Comparison of ENCODE assay signal across 1 cellular context in the genomic region with DNA sequence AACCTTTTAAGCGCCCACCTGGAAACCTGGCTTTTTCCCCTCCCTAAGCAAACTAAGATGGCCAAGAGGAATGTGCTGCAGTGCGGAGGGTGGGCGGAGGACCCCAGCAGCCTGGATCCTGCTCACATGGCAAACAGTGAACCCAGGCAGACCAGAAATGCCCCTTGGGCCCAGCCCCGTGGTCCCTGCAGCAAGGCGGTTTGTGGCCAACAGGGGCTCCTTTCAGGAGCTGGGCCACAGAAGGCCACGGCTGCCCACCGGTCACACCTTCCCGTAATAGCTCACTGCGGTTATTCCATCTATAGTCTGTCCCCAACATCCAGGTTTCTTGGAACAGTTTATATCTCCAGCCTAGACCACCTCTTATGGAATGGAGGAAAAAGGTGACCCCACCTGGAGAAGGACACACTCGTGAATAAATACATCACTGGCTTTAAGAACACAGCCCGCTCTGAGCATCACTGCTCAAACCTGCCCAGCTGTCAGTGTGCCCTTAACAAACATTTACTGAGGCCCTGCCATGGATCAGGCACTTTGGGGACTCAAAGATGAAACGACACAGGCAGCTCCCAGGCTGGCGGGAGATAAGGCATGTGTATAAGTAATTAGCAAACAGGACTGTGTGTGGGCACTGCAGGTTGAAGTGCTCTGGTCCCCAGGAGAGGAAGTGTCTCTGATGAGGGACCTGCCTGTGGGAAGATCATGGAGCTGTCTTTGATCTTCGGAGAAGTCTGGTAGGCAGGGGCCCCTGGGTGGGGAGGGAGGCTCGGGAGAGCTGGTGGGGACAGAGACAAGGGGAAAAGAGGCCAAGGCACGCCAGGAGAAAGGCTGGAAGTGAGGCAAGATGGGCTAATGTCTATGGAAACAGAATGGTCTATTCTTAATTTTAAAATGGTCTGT.
TF ChIP-seq lines count a peak whose summit lies in the region.

No MANE protein-coding gene starts in this region.

TF ChIP-seq in HepG2, 621 proteins besides CTCF, POLR2A, EP300 and RAD21 (continued from another document and continues in another):
- TF ChIP-seq NR2C2 (CRISPR knock-in tag; IDR thresholded peaks at IDR 0.05; ENCODE audit: borderline replicate concordance) (0 out of 2 replicates have a peak, but pooled peaks have one; percentile 34), ZNF605 (CRISPR knock-in tag; IDR thresholded peaks at IDR 0.05) (peak; percentile 89), ZBTB7B (CRISPR knock-in tag; IDR thresholded peaks at IDR 0.05) (peak; percentile 96), MLLT10 (CRISPR knock-in tag; IDR thresholded peaks at IDR 0.05) (no peak), EED (CRISPR knock-in tag; IDR thresholded peaks at IDR 0.05) (peak; percentile 73; the same call in 1 of the 2 replicates), GFI1 (CRISPR knock-in tag; IDR thresholded peaks at IDR 0.05; ENCODE audit: borderline replicate concordance) (peak; percentile 80), ZBTB20 (CRISPR knock-in tag; IDR thresholded peaks at IDR 0.05; ENCODE audit: borderline replicate concordance, low read depth) (peak; percentile 82; the same call in 1 of the 2 replicates), MXI1 (IDR thresholded peaks at IDR 0.05; ENCODE audit: borderline replicate concordance, low read depth, low read length) (peak; percentile 48; the same call in 1 of the 3 replicates), ZNF543 (CRISPR knock-in tag; IDR thresholded peaks at IDR 0.05) (peak; percentile 69; the same call in 1 of the 2 replicates), GTF3A (CRISPR knock-in tag; conservative IDR thresholded peaks at IDR 0.05) (0 out of 2 replicates have a peak, but pooled peaks have one; percentile 30), SKI (IDR thresholded peaks at IDR 0.05; ENCODE audit: partially characterized antibody) (peak; percentile 30), ZNF766 (CRISPR knock-in tag; IDR thresholded peaks at IDR 0.05; ENCODE audit: borderline replicate concordance) (peak; percentile 33; the same call in 1 of the 2 replicates), ZNF788 (CRISPR knock-in tag; IDR thresholded peaks at IDR 0.05; ENCODE audit: borderline replicate concordance) (peak; percentile 98), ZMYM3 (CRISPR knock-in tag; IDR thresholded peaks at IDR 0.05) (peak; percentile 89), RCOR2 (CRISPR knock-in tag; IDR thresholded peaks at IDR 0.05) (peak; percentile 95), ZNF614 (CRISPR knock-in tag; IDR thresholded peaks at IDR 0.05; ENCODE audit: borderline replicate concordance) (peak; percentile 92), ZBTB7A (CRISPR knock-in tag; IDR thresholded peaks at IDR 0.05) (peak; percentile 61; the same call in 1 of the 2 replicates), AHR (CRISPR knock-in tag; IDR thresholded peaks at IDR 0.05) (peak; percentile 89; the same call in 1 of the 2 replicates), ZNF772 (CRISPR knock-in tag; IDR thresholded peaks at IDR 0.05) (peak; percentile 76), HOXA3 (CRISPR knock-in tag; IDR thresholded peaks at IDR 0.05) (peak; percentile 92), ZNF563 (CRISPR knock-in tag; IDR thresholded peaks at IDR 0.05) (no peak; the same call in 1 of the 2 replicates)
- TF ChIP-seq, protein P1, sequence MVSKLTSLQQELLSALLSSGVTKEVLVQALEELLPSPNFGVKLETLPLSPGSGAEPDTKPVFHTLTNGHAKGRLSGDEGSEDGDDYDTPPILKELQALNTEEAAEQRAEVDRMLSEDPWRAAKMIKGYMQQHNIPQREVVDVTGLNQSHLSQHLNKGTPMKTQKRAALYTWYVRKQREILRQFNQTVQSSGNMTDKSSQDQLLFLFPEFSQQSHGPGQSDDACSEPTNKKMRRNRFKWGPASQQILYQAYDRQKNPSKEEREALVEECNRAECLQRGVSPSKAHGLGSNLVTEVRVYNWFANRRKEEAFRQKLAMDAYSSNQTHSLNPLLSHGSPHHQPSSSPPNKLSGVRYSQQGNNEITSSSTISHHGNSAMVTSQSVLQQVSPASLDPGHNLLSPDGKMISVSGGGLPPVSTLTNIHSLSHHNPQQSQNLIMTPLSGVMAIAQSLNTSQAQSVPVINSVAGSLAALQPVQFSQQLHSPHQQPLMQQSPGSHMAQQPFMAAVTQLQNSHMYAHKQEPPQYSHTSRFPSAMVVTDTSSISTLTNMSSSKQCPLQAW (CRISPR knock-in tag; IDR thresholded peaks at IDR 0.05), result peak; percentile 90
- TF ChIP-seq, protein P2, sequence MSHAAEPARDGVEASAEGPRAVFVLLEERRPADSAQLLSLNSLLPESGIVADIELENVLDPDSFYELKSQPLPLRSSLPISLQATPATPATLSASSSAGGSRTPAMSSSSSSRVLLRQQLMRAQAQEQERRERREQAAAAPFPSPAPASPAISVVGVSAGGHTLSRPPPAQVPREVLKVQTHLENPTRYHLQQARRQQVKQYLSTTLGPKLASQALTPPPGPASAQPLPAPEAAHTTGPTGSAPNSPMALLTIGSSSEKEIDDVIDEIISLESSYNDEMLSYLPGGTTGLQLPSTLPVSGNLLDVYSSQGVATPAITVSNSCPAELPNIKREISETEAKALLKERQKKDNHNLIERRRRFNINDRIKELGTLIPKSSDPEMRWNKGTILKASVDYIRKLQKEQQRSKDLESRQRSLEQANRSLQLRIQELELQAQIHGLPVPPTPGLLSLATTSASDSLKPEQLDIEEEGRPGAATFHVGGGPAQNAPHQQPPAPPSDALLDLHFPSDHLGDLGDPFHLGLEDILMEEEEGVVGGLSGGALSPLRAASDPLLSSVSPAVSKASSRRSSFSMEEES (CRISPR knock-in tag; IDR thresholded peaks at IDR 0.05), result peak; percentile 58; the same call in 1 of the 2 replicates
- TF ChIP-seq, protein P3, sequence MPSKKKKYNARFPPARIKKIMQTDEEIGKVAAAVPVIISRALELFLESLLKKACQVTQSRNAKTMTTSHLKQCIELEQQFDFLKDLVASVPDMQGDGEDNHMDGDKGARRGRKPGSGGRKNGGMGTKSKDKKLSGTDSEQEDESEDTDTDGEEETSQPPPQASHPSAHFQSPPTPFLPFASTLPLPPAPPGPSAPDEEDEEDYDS (CRISPR knock-in tag; IDR thresholded peaks at IDR 0.05), result peak; percentile 73
- TF ChIP-seq, protein P4, sequence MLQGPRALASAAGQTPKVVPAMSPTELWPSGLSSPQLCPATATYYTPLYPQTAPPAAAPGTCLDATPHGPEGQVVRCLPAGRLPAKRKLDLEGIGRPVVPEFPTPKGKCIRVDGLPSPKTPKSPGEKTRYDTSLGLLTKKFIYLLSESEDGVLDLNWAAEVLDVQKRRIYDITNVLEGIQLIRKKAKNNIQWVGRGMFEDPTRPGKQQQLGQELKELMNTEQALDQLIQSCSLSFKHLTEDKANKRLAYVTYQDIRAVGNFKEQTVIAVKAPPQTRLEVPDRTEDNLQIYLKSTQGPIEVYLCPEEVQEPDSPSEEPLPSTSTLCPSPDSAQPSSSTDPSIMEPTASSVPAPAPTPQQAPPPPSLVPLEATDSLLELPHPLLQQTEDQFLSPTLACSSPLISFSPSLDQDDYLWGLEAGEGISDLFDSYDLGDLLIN (CRISPR knock-in tag; IDR thresholded peaks at IDR 0.05; ENCODE audit: borderline replicate concordance), result peak; percentile 79; the same call in 1 of the 2 replicates
- TF ChIP-seq, protein P5, sequence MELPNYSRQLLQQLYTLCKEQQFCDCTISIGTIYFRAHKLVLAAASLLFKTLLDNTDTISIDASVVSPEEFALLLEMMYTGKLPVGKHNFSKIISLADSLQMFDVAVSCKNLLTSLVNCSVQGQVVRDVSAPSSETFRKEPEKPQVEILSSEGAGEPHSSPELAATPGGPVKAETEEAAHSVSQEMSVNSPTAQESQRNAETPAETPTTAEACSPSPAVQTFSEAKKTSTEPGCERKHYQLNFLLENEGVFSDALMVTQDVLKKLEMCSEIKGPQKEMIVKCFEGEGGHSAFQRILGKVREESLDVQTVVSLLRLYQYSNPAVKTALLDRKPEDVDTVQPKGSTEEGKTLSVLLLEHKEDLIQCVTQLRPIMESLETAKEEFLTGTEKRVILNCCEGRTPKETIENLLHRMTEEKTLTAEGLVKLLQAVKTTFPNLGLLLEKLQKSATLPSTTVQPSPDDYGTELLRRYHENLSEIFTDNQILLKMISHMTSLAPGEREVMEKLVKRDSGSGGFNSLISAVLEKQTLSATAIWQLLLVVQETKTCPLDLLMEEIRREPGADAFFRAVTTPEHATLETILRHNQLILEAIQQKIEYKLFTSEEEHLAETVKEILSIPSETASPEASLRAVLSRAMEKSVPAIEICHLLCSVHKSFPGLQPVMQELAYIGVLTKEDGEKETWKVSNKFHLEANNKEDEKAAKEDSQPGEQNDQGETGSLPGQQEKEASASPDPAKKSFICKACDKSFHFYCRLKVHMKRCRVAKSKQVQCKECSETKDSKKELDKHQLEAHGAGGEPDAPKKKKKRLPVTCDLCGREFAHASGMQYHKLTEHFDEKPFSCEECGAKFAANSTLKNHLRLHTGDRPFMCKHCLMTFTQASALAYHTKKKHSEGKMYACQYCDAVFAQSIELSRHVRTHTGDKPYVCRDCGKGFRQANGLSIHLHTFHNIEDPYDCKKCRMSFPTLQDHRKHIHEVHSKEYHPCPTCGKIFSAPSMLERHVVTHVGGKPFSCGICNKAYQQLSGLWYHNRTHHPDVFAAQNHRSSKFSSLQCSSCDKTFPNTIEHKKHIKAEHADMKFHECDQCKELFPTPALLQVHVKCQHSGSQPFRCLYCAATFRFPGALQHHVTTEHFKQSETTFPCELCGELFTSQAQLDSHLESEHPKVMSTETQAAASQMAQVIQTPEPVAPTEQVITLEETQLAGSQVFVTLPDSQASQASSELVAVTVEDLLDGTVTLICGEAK (IDR thresholded peaks at IDR 0.05), result no peak
- TF ChIP-seq, protein P5 (CRISPR knock-in tag; IDR thresholded peaks at IDR 0.05), result peak; percentile 80; the same call in 1 of the 2 replicates
- TF ChIP-seq, protein P6, sequence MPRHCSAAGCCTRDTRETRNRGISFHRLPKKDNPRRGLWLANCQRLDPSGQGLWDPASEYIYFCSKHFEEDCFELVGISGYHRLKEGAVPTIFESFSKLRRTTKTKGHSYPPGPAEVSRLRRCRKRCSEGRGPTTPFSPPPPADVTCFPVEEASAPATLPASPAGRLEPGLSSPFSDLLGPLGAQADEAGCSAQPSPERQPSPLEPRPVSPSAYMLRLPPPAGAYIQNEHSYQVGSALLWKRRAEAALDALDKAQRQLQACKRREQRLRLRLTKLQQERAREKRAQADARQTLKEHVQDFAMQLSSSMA (CRISPR knock-in tag; IDR thresholded peaks at IDR 0.05), result peak; percentile 56; the same call in 1 of the 2 replicates
- TF ChIP-seq, protein P7, sequence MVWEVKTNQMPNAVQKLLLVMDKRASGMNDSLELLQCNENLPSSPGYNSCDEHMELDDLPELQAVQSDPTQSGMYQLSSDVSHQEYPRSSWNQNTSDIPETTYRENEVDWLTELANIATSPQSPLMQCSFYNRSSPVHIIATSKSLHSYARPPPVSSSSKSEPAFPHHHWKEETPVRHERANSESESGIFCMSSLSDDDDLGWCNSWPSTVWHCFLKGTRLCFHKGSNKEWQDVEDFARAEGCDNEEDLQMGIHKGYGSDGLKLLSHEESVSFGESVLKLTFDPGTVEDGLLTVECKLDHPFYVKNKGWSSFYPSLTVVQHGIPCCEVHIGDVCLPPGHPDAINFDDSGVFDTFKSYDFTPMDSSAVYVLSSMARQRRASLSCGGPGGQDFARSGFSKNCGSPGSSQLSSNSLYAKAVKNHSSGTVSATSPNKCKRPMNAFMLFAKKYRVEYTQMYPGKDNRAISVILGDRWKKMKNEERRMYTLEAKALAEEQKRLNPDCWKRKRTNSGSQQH (CRISPR knock-in tag; IDR thresholded peaks at IDR 0.05; ENCODE audit: low read depth), result peak; percentile 87; the same call in 1 of the 2 replicates
- TF ChIP-seq, protein P8, sequence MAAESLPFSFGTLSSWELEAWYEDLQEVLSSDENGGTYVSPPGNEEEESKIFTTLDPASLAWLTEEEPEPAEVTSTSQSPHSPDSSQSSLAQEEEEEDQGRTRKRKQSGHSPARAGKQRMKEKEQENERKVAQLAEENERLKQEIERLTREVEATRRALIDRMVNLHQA (CRISPR knock-in tag; IDR thresholded peaks at IDR 0.05), result no peak
- TF ChIP-seq, protein P9, sequence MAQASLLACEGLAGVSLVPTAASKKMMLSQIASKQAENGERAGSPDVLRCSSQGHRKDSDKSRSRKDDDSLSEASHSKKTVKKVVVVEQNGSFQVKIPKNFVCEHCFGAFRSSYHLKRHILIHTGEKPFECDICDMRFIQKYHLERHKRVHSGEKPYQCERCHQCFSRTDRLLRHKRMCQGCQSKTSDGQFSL (CRISPR knock-in tag; IDR thresholded peaks at IDR 0.05), result no peak
- TF ChIP-seq, protein P10, sequence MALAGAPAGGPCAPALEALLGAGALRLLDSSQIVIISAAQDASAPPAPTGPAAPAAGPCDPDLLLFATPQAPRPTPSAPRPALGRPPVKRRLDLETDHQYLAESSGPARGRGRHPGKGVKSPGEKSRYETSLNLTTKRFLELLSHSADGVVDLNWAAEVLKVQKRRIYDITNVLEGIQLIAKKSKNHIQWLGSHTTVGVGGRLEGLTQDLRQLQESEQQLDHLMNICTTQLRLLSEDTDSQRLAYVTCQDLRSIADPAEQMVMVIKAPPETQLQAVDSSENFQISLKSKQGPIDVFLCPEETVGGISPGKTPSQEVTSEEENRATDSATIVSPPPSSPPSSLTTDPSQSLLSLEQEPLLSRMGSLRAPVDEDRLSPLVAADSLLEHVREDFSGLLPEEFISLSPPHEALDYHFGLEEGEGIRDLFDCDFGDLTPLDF (CRISPR knock-in tag; IDR thresholded peaks at IDR 0.05), result peak; percentile 86
